In the genomic region with DNA sequence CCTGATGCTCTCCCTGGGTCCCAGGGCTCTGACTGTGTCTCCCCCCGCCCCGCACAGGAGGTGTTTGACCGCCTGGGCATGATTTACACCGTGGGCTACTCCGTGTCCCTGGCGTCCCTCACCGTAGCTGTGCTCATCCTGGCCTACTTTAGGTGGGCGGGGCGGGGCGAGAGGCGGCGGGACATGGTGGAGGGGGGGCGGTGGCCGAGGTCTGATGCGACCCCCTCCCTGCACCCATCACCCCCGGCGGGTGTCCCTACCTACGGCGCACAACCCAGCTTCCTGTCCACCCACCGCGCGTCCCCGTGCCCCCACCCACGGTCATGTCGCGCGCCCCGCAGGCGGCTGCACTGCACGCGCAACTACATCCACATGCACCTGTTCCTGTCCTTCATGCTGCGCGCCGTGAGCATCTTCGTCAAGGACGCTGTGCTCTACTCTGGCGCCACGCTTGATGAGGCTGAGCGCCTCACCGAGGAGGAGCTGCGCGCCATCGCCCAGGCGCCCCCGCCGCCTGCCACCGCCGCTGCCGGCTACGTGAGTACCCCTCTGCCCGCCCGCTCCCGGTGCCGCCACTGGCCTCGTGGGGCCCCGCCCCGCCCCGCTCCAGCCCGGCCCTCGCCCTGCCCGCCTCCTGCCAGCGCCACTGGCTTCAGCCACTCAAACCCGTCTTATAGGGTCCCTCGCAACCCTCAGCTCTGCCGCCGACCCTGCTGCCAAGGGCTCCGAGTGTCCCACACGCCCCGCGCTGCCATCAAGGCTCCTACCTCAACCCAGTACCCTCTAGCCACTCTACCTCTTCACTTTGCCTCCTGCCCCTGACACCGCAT, we compare ENCODE assay signal across 15 cellular contexts. TPM values are rescaled to one million over a fixed set of nuclear protein-coding genes. Genes with fewer than 3 reads are reported as not detected.
DNase-seq lines count a peak whose midpoint lies in the region; ATAC-seq and TF ChIP-seq lines count a peak whose summit lies in the region.
"Had no signal": no experiment of that assay in that cellular context is flagged by ENCODE, and none has a peak within 500 bp of the region (broad histone marks: within the 10 kb centered on the region; RNA-seq: fewer than 3 reads in every experiment).

No MANE protein-coding gene starts in this region.

- H3K9me3 ChIP-seq in BLaER1 (no peaks in the 10 kb centered on the region), IMR-90 (ENCODE audit: control insufficient read depth, insufficient read depth, low read length) (no peaks in the 10 kb centered on the region)
- H3K9me3 ChIP-seq: HAP-1 had no signal

- H3K23ac ChIP-seq in IMR-90 (ENCODE audit: low read depth, low read length) = no peak overlapping the region

- peak overlapping the region; percentile 25; the same call in 1 of the 2 replicates for H3K4me3 ChIP-seq in BLaER1
- H3K4me3 ChIP-seq in IMR-90 (ENCODE audit: insufficient read depth, low read depth, low read length) = no peak overlapping the region
- H3K4me3 ChIP-seq: HAP-1, SK-N-MC had no signal

- H4K91ac ChIP-seq in IMR-90 (ENCODE audit: insufficient read depth, low read depth, low read length) = no peak overlapping the region

- H3K27ac ChIP-seq in BLaER1 (no peak overlapping the region), IMR-90 (ENCODE audit: insufficient read depth, low read length) (no peak overlapping the region)
- H3K27ac ChIP-seq: SK-N-MC had no signal

- no peak for TF ChIP-seq RAD21 in IMR-90 (IDR thresholded peaks at IDR 0.05; ENCODE audit: low read length)

- H3K36me3 ChIP-seq in BLaER1 (no peaks in the 10 kb centered on the region), IMR-90 (ENCODE audit: control insufficient read depth, insufficient read depth, low read length) (no peaks in the 10 kb centered on the region)
- H3K36me3 ChIP-seq: HAP-1 had no signal

- no peak overlapping the region for H3K4ac ChIP-seq in IMR-90 (ENCODE audit: low read depth, low read length)

- dilution Hi-C loops in IMR-90 (cut with HindIII; ENCODE audit: low sequenced_read_pairs, unreplicated experiment) = no loop called here

- no peaks in the 10 kb centered on the region for H3K9me1 ChIP-seq in IMR-90 (ENCODE audit: insufficient read depth, low read length)

- H2BK20ac ChIP-seq in IMR-90 (ENCODE audit: low read depth, low read length) = no peak overlapping the region

- no peak for TF ChIP-seq POLR2A in IMR-90 (IDR thresholded peaks at IDR 0.05; ENCODE audit: low read depth, low read length)

- in situ Hi-C loops in IMR-90 (cut with MboI; ENCODE audit: low sequenced_read_pairs) = loop anchor here (5.0 to 25.0 kb wide), 2 partner anchors 196 to 411 kb away; a partner anchor contains a TSS

- POLR2A ChIA-PET in IMR-90 (lab: Charles Lee; ENCODE audit: unreplicated experiment) = no interaction called here

- H2AK9ac ChIP-seq in IMR-90 (replicated peaks; ENCODE audit: low read depth, low read length, poor library complexity) = peak overlapping the region; percentile 28

- peaks cover 6 to 9% of the 10 kb centered on the region in 2 donors for H3K4me1 Mint-ChIP-seq in effector memory CD8-positive, alpha-beta T cell (ENCODE audit: low read depth in 2 of 2)
- peaks cover 0 to 9% of the 10 kb centered on the region in 2 donors for H3K4me1 Mint-ChIP-seq in natural killer cell treated with Interleukin-12 subunit alpha and Interleukin-12 subunit beta and Interleukin-15 and Interleukin-18, amount 100 ng/mL, for 72 hours (ENCODE audit: low read depth in 2 of 2)

- no peak overlapping the region for H3K27ac Mint-ChIP-seq in effector memory CD8-positive, alpha-beta T cell
- H3K27ac Mint-ChIP-seq in natural killer cell treated with Interleukin-12 subunit alpha and Interleukin-12 subunit beta and Interleukin-15 and Interleukin-18, amount 100 ng/mL, for 72 hours = no peak overlapping the region
- H3K27ac Mint-ChIP-seq: progenitor cell of endocrine pancreas, type B pancreatic cell had no signal

- no peak overlapping the region for H3K56ac ChIP-seq in IMR-90 (ENCODE audit: extremely low read depth, insufficient read depth, low read length)

- H2AK5ac ChIP-seq in IMR-90 (ENCODE audit: low read depth, low read length) = no peak overlapping the region

- H3K27me3 ChIP-seq in BLaER1 (peaks cover 23% of the 10 kb centered on the region), IMR-90 (ENCODE audit: control insufficient read depth, insufficient read depth, low read length) (peaks cover 11% of the 10 kb centered on the region)

- peak overlapping the region; percentile 84 for H3K4me2 ChIP-seq in BLaER1
- no peak overlapping the region for H3K4me2 ChIP-seq in IMR-90 (ENCODE audit: low read depth, low read length)

- intact Hi-C loops in IMR-90 (cut with micrococcal nuclease) = no loop called here

- H4K20me1 ChIP-seq in BLaER1 = no peaks in the 10 kb centered on the region
- H4K20me1 ChIP-seq in IMR-90 (ENCODE audit: insufficient read depth, low read length) = peaks cover 4% of the 10 kb centered on the region; the same call in 1 of the 2 replicates

- H3K9ac ChIP-seq in BLaER1 (no peak overlapping the region), IMR-90 (ENCODE audit: low read depth, low read length) (no peak overlapping the region)

- H3K36me3 Mint-ChIP-seq in effector memory CD8-positive, alpha-beta T cell (ENCODE audit: insufficient read depth) = peaks cover 3% of the 10 kb centered on the region
- H3K36me3 Mint-ChIP-seq in natural killer cell treated with Interleukin-12 subunit alpha and Interleukin-12 subunit beta and Interleukin-15 and Interleukin-18, amount 100 ng/mL, for 72 hours = no peaks in the 10 kb centered on the region

- H3K4me1 ChIP-seq in BLaER1 = peaks cover 24% of the 10 kb centered on the region
- no peaks in the 10 kb centered on the region for H3K4me1 ChIP-seq in IMR-90 (ENCODE audit: control insufficient read depth, insufficient read depth, low read length)
- H3K4me1 ChIP-seq: HAP-1 had no signal

- H4K5ac ChIP-seq in IMR-90 (ENCODE audit: low read depth, low read length) = no peak overlapping the region

- ATAC-seq in IMR-90 (ENCODE audit: low read depth) = no peak
- peak; percentile 41 for ATAC-seq in effector memory CD8-positive, alpha-beta T cell (replicated peaks)
- peak in 1 of 2 donors; percentile 1 for ATAC-seq in natural killer cell treated with Interleukin-12 subunit alpha and Interleukin-12 subunit beta and Interleukin-15 and Interleukin-18, amount 100 ng/mL, for 72 hours
- ATAC-seq in GM21515 (IDR thresholded peaks at IDR 0.05; ENCODE audit: unreplicated experiment) = no peak

- H3K4me3 Mint-ChIP-seq in effector memory CD8-positive, alpha-beta T cell = peak overlapping the region; percentile 38 to 51
- peak overlapping the region; percentile 22 for H3K4me3 Mint-ChIP-seq in natural killer cell treated with Interleukin-12 subunit alpha and Interleukin-12 subunit beta and Interleukin-15 and Interleukin-18, amount 100 ng/mL, for 72 hours
- H3K4me3 Mint-ChIP-seq: type B pancreatic cell had no signal

- CTCF ChIA-PET in IMR-90 (lab: Yijun Ruan, JAX) = no interaction called here

- no peak overlapping the region for H4K8ac ChIP-seq in IMR-90 (ENCODE audit: low read depth in 2 of 2, low read length in 2 of 2)

- H3K14ac ChIP-seq in IMR-90 (replicated peaks; ENCODE audit: low read depth, low read length) = no peak overlapping the region

- no peak overlapping the region for H3K18ac ChIP-seq in IMR-90 (ENCODE audit: low read depth, low read length)

- H2BK5ac ChIP-seq in IMR-90 (ENCODE audit: low read depth, low read length, poor library complexity, severe bottlenecking) = no peak overlapping the region

- H3K9me3 Mint-ChIP-seq in effector memory CD8-positive, alpha-beta T cell = no peaks in the 10 kb centered on the region
- no peaks in the 10 kb centered on the region for H3K9me3 Mint-ChIP-seq in natural killer cell treated with Interleukin-12 subunit alpha and Interleukin-12 subunit beta and Interleukin-15 and Interleukin-18, amount 100 ng/mL, for 72 hours
- H3K9me3 Mint-ChIP-seq: type B pancreatic cell had no signal

- no peak overlapping the region for H2BK120ac ChIP-seq in IMR-90 (ENCODE audit: low read depth, low read length)

- no peak overlapping the region for H2AFZ ChIP-seq in IMR-90 (replicated peaks; ENCODE audit: low read length, poor library complexity)

- TF ChIP-seq CTCF in IMR-90 (conservative IDR thresholded peaks at IDR 0.05; ENCODE audit: low read depth, low read length) = no peak

- H3K27me3 Mint-ChIP-seq in effector memory CD8-positive, alpha-beta T cell = peaks cover 22 to 60% of the 10 kb centered on the region in 2 donors
- H3K27me3 Mint-ChIP-seq in natural killer cell treated with Interleukin-12 subunit alpha and Interleukin-12 subunit beta and Interleukin-15 and Interleukin-18, amount 100 ng/mL, for 72 hours = peaks cover 6 to 12% of the 10 kb centered on the region in 2 donors

- no TSS peak for BruUV-seq in IMR-90 (replicated peaks; lab: Mats Ljungman, UMichigan)

- 59% methylated on average over 40 of the region's 71 CpGs; no CpG with 5 or more reads in 1 of the 2 experiments for whole genome bisulfite sequencing in IMR-90 (ENCODE audit: extremely low coverage in 2 of 2, insufficient read length in 1 of 2), 2 experiments

- no peak overlapping the region for H2BK15ac ChIP-seq in IMR-90 (ENCODE audit: low read depth, low read length)

- no peaks in the 10 kb centered on the region for H3K79me1 ChIP-seq in IMR-90 (ENCODE audit: low read depth in 1 of 2, low read length in 2 of 2)

- no peak for DNase-seq in IMR-90
- DNase-seq in effector memory CD8-positive, alpha-beta T cell = no peak
- peak; percentile 59 for DNase-seq in natural killer cell treated with Interleukin-12 subunit alpha and Interleukin-12 subunit beta and Interleukin-15 and Interleukin-18, amount 100 ng/mL, for 72 hours (ENCODE audit: low spot score)
- no peak for DNase-seq in NCI-H1105 (lab: John Stamatoyannopoulos, UW)
- no peak for DNase-seq in hippocampal formation (lab: John Stamatoyannopoulos, UW)
- no peak for DNase-seq in NCI-H1092 (lab: John Stamatoyannopoulos, UW)
- DNase-seq: activated CD4-positive, alpha-beta T cell treated with anti-CD3 and anti-CD28 coated beads for 1 hour; activated naive CD4-positive, alpha-beta T cell; NCI-H524 treated with DMSO at 0.1 percent for 48 hours had no signal

TF ChIP-seq in IMR-90, 13 proteins besides CTCF, POLR2A, EP300 and RAD21 (continues in another document):
- TF ChIP-seq FOS (IDR thresholded peaks at IDR 0.05; ENCODE audit: low read depth, low read length) = no peak
- TF ChIP-seq MAZ (IDR thresholded peaks at IDR 0.05; ENCODE audit: borderline replicate concordance, low read depth, low read length) = no peak

RNA-seq across cellular contexts. Expression of a gene that starts 21.0 kb away (rescaled TPM):
- total RNA-seq in IMR-90 (2012; rRNA removed) = under 0.01 and 0.18 TPM in 2 replicates
- 0.15 and 0.56 TPM in 2 replicates for polyA plus RNA-seq in IMR-90 (2012; rRNA removed)
- 0.24 and 0.28 TPM in 2 replicates for polyA plus RNA-seq in IMR-90 (2012; cell fraction: cytosol; rRNA removed)
- 0.23 and 0.77 TPM in 2 replicates for polyA plus RNA-seq in IMR-90 (2012; cell fraction: nucleus; rRNA removed; ENCODE audit: low replicate concordance)
- total RNA-seq in natural killer cell treated with Interleukin-12 subunit alpha and Interleukin-12 subunit beta and Interleukin-15 and Interleukin-18, amount 100 ng/mL, for 72 hours = not detected

RNA-seq across cellular contexts. Expression of a gene that starts 35.3 kb away (rescaled TPM):
- not detected in 2 replicates for total RNA-seq in IMR-90 (2012; rRNA removed)
- polyA plus RNA-seq in IMR-90 (2012; rRNA removed) = 0.09 TPM in 1 of 2 replicates, not detected in the other
- not detected in 2 replicates for polyA plus RNA-seq in IMR-90 (2012; cell fraction: cytosol; rRNA removed)
- not detected in 2 replicates for polyA plus RNA-seq in IMR-90 (2012; cell fraction: nucleus; rRNA removed; ENCODE audit: low replicate concordance)
- not detected for total RNA-seq in natural killer cell treated with Interleukin-12 subunit alpha and Interleukin-12 subunit beta and Interleukin-15 and Interleukin-18, amount 100 ng/mL, for 72 hours
- total RNA-seq: progenitor cell of endocrine pancreas had no signal
